Comparison of ENCODE assay signal across 8 cellular contexts in the genomic region with DNA sequence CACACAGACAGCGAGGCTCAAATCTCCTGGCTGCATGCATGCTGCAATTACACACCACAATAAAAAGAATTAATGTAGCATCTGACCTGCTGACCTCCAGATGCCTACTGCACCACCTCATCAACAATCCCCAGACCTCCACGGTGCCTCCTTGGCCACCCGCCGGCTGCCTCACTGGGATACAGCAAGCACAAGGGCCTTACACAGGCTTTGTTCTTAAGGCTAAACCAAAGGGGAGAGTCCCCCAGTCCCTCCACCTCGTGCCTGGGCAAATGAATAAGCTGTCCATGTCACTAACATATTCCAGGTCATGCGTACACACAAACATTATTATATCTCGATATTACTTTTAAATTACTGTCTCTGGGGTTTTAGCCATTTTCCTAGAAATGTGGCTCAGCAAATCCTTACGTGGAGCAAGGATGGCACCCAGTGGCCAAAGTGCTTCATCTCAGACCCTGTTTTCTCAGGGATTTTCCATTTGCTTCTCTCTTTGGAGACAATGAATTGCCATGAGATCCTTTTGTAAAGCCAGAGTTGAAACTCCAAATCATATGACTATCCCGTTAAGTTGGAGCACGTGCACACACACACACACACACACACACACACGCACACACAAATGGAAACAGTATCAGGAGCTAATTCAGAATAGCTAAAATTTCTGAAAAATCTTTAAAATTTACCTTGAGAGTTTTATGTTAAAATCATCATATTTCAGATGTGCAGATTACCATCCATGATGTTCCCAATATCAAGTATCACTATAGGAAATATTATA.
DNase-seq lines count a peak whose midpoint lies in the region; ATAC-seq and TF ChIP-seq lines count a peak whose summit lies in the region.

No MANE protein-coding gene starts in this region.

- peaks cover 28% of the 10 kb centered on the region for H3K4me1 Mint-ChIP-seq in HFFc6 (ENCODE audit: low read depth)

- H3K27ac Mint-ChIP-seq in HFFc6 = no peak overlapping the region

- H3K27ac ChIP-seq in psoas muscle = no peak overlapping the region

- H3K27me3 Mint-ChIP-seq in HFFc6 (ENCODE audit: insufficient read depth) = no peaks in the 10 kb centered on the region; the same call in 1 of the 2 replicates

- TF ChIP-seq CTCF in HFFc6 (IDR thresholded peaks at IDR 0.05) (peak; percentile 76), foreskin fibroblast (IDR thresholded peaks at IDR 0.05; ENCODE audit: low read depth, low read length) (peak; percentile 51), psoas muscle (IDR thresholded peaks at IDR 0.05) (peak; percentile 46), GM13977 (IDR thresholded peaks at IDR 0.05; ENCODE audit: extremely low read depth, insufficient read depth, missing control alignments) (no peak)

- in situ Hi-C loops in GM13977 (cut with MboI; ENCODE audit: low pct_unique_long_range_greater_than_20kb, low sequenced_read_pairs, unreplicated experiment) = no loop called here

- H3K4me3 ChIP-seq in foreskin fibroblast (ENCODE audit: low read depth in 1 of 2, low read length in 2 of 2) (no peak overlapping the region), psoas muscle (no peak overlapping the region)

- H3K9me3 Mint-ChIP-seq in HFFc6 = no peaks in the 10 kb centered on the region

- H3K4me3 Mint-ChIP-seq in HFFc6 = no peak overlapping the region

- intact Hi-C loops in psoas muscle (cut with DNase I) = loop anchor here in 1 of 2 donors (10.0 kb wide), 1 partner anchor 424 kb away; no protein-coding TSS in a partner anchor

- H3K36me3 ChIP-seq in psoas muscle (ENCODE audit: insufficient read depth in 1 of 2, low read depth in 1 of 2) = no peaks in the 10 kb centered on the region

- WGBS in psoas muscle, 3 donors = 22 to 27% (median 26%) methylated on average over 11 of the region's 11 CpGs

- H3K36me3 Mint-ChIP-seq in HFFc6 (ENCODE audit: low read depth) = no peaks in the 10 kb centered on the region

- H3K27me3 ChIP-seq in psoas muscle (ENCODE audit: insufficient read depth in 3 of 3, low read length in 2 of 3) = no peaks in the 10 kb centered on the region

- DNase-seq in AG20443 (ENCODE audit: low spot score) (peak; percentile 41), HFFc6 (peak; percentile 68), SK-N-DZ (ENCODE audit: low spot score) (peak; percentile 81), foreskin fibroblast (peak; percentile 21 to 69), psoas muscle (peak; percentile 12 to 58), T-helper 2 cell (no peak), GM13977 (ENCODE audit: low spot score) (no peak)

- no peaks in the 10 kb centered on the region for H3K9me3 ChIP-seq in psoas muscle

- ATAC-seq in psoas muscle (no peak), GM21717 (IDR thresholded peaks at IDR 0.05; ENCODE audit: unreplicated experiment) (no peak)

- H3K4me1 ChIP-seq in psoas muscle = peaks cover 9% of the 10 kb centered on the region

Comparison
In these comparisons a context has a peak if more than half of its experiments do, and no peak if none do; other contexts are left out.
1. DNase-seq: peak in AG20443 (single experiment), HFFc6 (single experiment), SK-N-DZ (single experiment), foreskin fibroblast (2 of 2) and psoas muscle (2 of 2); none in T-helper 2 cell (0 of 5) and GM13977 (single experiment).